In the genomic region with DNA sequence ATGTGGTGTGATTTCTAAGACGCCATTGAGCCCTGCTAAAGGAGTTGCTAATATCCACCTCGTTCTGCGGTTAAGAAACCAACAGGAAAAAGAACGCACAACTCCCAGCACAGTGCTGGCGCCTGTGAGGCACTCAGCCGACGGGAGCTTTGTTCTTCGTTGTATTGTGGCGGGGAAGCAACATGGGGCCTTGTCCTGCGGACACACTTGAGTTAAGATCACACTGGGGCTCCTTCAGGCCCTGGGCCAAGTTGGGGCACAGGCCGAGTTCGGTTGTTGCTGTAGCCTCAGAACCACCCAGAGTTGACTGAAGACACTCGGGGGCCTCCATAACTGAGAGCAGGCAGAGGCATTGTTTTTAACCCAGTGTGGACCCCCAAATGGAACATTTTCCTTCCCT, we compare ENCODE assay signal across 1 cellular context.
TF ChIP-seq lines count a peak whose summit lies in the region.

No MANE protein-coding gene starts in this region.

TF ChIP-seq in K562, 482 proteins besides CTCF, POLR2A, EP300 and RAD21:
- TF ChIP-seq, protein P1, sequence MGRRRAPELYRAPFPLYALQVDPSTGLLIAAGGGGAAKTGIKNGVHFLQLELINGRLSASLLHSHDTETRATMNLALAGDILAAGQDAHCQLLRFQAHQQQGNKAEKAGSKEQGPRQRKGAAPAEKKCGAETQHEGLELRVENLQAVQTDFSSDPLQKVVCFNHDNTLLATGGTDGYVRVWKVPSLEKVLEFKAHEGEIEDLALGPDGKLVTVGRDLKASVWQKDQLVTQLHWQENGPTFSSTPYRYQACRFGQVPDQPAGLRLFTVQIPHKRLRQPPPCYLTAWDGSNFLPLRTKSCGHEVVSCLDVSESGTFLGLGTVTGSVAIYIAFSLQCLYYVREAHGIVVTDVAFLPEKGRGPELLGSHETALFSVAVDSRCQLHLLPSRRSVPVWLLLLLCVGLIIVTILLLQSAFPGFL (CRISPR knock-in tag; IDR thresholded peaks at IDR 0.05): no peak
- TF ChIP-seq ZNF444 (CRISPR knock-in tag; IDR thresholded peaks at IDR 0.05): no peak
- TF ChIP-seq ZBTB17 (CRISPR knock-in tag; IDR thresholded peaks at IDR 0.05): no peak
- no peak for TF ChIP-seq MTA3 (IDR thresholded peaks at IDR 0.05; ENCODE audit: borderline replicate concordance)
- no peak for TF ChIP-seq ZNF24 (IDR thresholded peaks at IDR 0.05)
- no peak for TF ChIP-seq NR4A1 (CRISPR knock-in tag; IDR thresholded peaks at IDR 0.05)
- TF ChIP-seq NR4A1 (tag; IDR thresholded peaks at IDR 0.05): no peak
- TF ChIP-seq FOXA1 (IDR thresholded peaks at IDR 0.05; ENCODE audit: borderline replicate concordance): no peak
- no peak for TF ChIP-seq TAF1 (IDR thresholded peaks at IDR 0.05; ENCODE audit: control insufficient read depth, extremely low read depth, insufficient read depth, low read length, severe bottlenecking)
- TF ChIP-seq, protein P2, sequence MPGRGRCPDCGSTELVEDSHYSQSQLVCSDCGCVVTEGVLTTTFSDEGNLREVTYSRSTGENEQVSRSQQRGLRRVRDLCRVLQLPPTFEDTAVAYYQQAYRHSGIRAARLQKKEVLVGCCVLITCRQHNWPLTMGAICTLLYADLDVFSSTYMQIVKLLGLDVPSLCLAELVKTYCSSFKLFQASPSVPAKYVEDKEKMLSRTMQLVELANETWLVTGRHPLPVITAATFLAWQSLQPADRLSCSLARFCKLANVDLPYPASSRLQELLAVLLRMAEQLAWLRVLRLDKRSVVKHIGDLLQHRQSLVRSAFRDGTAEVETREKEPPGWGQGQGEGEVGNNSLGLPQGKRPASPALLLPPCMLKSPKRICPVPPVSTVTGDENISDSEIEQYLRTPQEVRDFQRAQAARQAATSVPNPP (IDR thresholded peaks at IDR 0.05; ENCODE audit: borderline replicate concordance, insufficient read depth, insufficient read length): no peak
- TF ChIP-seq MTA1 (IDR thresholded peaks at IDR 0.05; ENCODE audit: borderline replicate concordance): no peak
- no peak for TF ChIP-seq DACH1 (IDR thresholded peaks at IDR 0.05; ENCODE audit: partially characterized antibody)
TF ChIP-seq in K562: peak in this region for 0.
